Comparison of ENCODE assay signal across 8 cellular contexts in the genomic region with DNA sequence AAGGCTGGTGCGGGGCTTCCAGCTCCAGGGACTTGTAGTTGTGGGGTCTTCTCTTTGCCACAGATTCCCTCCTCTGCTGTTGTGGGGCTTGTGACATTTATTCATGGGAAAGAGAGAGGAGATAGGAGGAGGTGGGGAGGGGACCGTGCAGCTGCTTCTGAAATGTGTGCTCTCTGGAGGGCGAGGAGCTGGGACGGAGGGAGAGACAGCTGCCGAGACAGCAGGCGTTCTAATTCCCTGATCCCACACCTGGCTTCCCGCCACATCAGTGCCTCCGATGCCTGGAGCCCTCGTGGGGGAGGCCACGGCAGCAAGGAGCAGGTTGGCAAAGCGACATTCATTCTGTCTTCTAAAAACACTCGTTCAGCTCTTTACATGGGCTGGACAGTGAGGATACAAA.
DNase-seq lines count a peak whose midpoint lies in the region; ATAC-seq, FAIRE-seq and TF ChIP-seq lines count a peak whose summit lies in the region.
"Had no signal": no experiment of that assay in that cellular context is flagged by ENCODE, and none has a peak within 500 bp of the region (broad histone marks: within the 10 kb centered on the region; RNA-seq: fewer than 3 reads in every experiment).

No MANE protein-coding gene starts in this region.

- TF ChIP-seq CTCF in astrocyte (IDR thresholded peaks at IDR 0.05; ENCODE audit: insufficient read depth, low read depth, low read length) (no peak), left lung (IDR thresholded peaks at IDR 0.05) (no peak)

- intact Hi-C loops in left lung (cut with DNase I), result no loop called here

- no peaks in the 10 kb centered on the region for H3K36me3 Mint-ChIP-seq in astrocyte (ENCODE audit: low read depth, unreplicated experiment)

- no peak overlapping the region for H3K27ac ChIP-seq in astrocyte (ENCODE audit: low read depth, low read length)
- H3K27ac ChIP-seq in left lung, result no peak overlapping the region
- H3K27ac ChIP-seq in temporal lobe (ENCODE audit: low read depth, low read length), result peak overlapping the region; percentile 85

- peak overlapping the region; percentile 50 for H3K4me3 ChIP-seq in astrocyte (ENCODE audit: insufficient read depth, low read depth, low read length)
- peak overlapping the region; percentile 28 to 34 for H3K4me3 ChIP-seq in left lung

- FAIRE-seq in astrocyte (lab: Jason Lieb, UNC), result no peak

- H3K36me3 ChIP-seq in astrocyte (ENCODE audit: insufficient read depth, low read length) (no peaks in the 10 kb centered on the region), left lung (no peaks in the 10 kb centered on the region)

- H3K27ac Mint-ChIP-seq in astrocyte (ENCODE audit: unreplicated experiment), result no peak overlapping the region

- H3K27me3 Mint-ChIP-seq in astrocyte (ENCODE audit: low read depth, unreplicated experiment), result peaks cover 37% of the 10 kb centered on the region

- peak overlapping the region; percentile 89 for H3K4me2 ChIP-seq in astrocyte (ENCODE audit: low read length)

- ATAC-seq in left lung, result no peak
- ATAC-seq in HG03196 (IDR thresholded peaks at IDR 0.05; ENCODE audit: unreplicated experiment), result no peak

- no peak overlapping the region for H3K9ac ChIP-seq in astrocyte (ENCODE audit: low read length)

- H3K27me3 ChIP-seq in astrocyte (ENCODE audit: insufficient read depth, low read length) (peaks cover 19% of the 10 kb centered on the region), left lung (peaks cover 0 to 31% of the 10 kb centered on the region in 2 donors)

- no peaks in the 10 kb centered on the region for H3K79me2 ChIP-seq in astrocyte (ENCODE audit: insufficient read depth, low read length)

- no peak overlapping the region for H3K4me3 Mint-ChIP-seq in astrocyte (ENCODE audit: unreplicated experiment)

- no peaks in the 10 kb centered on the region for H4K20me1 ChIP-seq in astrocyte (ENCODE audit: insufficient read depth, low read length)

- H3K4me1 ChIP-seq in astrocyte (ENCODE audit: insufficient read depth, low read length) (peaks cover 4% of the 10 kb centered on the region), left lung (peaks cover 7 to 14% of the 10 kb centered on the region in 2 donors)

- H2AFZ ChIP-seq in astrocyte (ENCODE audit: low read depth, low read length), result peak overlapping the region; percentile 75

- H3K9me3 ChIP-seq in astrocyte (ENCODE audit: insufficient read depth, low read depth, low read length), result no peaks in the 10 kb centered on the region
- H3K9me3 ChIP-seq in left lung, result no peaks in the 10 kb centered on the region

- peaks cover 17% of the 10 kb centered on the region for H3K9me3 Mint-ChIP-seq in astrocyte (ENCODE audit: unreplicated experiment)

- DNase-seq in NCI-H1694 treated with DMSO at 0.1 percent for 48 hours (lab: John Stamatoyannopoulos, UW) (peak; percentile 91), astrocyte (ENCODE audit: low read depth) (no peak), left lung (no peak), middle frontal gyrus (ENCODE audit: extremely low spot score, low spot score) (no peak)
- no peak for DNase-seq in stimulated activated CD4-positive, alpha-beta T cell treated with anti-CD3 and anti-CD28 coated beads, Interleukin-1b, Interleukin-23, amount 100 ng/mL, for 48 hours
- DNase-seq: stimulated activated naive CD4-positive, alpha-beta T cell treated with Interleukin-2 at 50 U/mL for 16 hours had no signal

- no peaks in the 10 kb centered on the region for H3K4me1 Mint-ChIP-seq in astrocyte (ENCODE audit: low read depth, unreplicated experiment)
